ENCODE assay signal across 7 cellular contexts in genomic region chr3:16496408-16497222, GRCh38. TPM values are rescaled to one million over a fixed set of nuclear protein-coding genes. Genes with fewer than 3 reads are reported as not detected.
DNase-seq lines count a peak whose midpoint lies in the region; ATAC-seq and TF ChIP-seq lines count a peak whose summit lies in the region.

No MANE protein-coding gene starts in this region.

- no peaks in the 10 kb centered on the region for H3K4me1 Mint-ChIP-seq in Calu3 (ENCODE audit: low read depth, unreplicated experiment)

- TF ChIP-seq CTCF in foreskin keratinocyte (conservative IDR thresholded peaks at IDR 0.05), result no peak
- TF ChIP-seq CTCF in Calu3 (IDR thresholded peaks at IDR 0.05; ENCODE audit: unreplicated experiment), result no peak

- intact Hi-C loops in Calu3 (cut with micrococcal nuclease; ENCODE audit: unreplicated experiment), result no loop called here

- no peaks in the 10 kb centered on the region for H3K27me3 ChIP-seq in foreskin keratinocyte

- BruUV-seq in Calu3 (replicated peaks; lab: Mats Ljungman, UMichigan), result no TSS peak

- H3K27me3 Mint-ChIP-seq in Calu3 (ENCODE audit: unreplicated experiment), result peaks cover 24% of the 10 kb centered on the region

- ATAC-seq in GM18520 (IDR thresholded peaks at IDR 0.05; ENCODE audit: unreplicated experiment), result peak; percentile 71
- ATAC-seq in GM21529 (IDR thresholded peaks at IDR 0.05; ENCODE audit: unreplicated experiment), result peak; percentile 76
- ATAC-seq in HG03565 (IDR thresholded peaks at IDR 0.05; ENCODE audit: unreplicated experiment), result peak; percentile 65
- peak; percentile 87 for ATAC-seq in foreskin keratinocyte

- no peaks in the 10 kb centered on the region for H3K4me1 ChIP-seq in foreskin keratinocyte

- CTCF ChIA-PET in Calu3 (lab: Charles Lee), result interaction anchor here (1.3 kb wide), 1 partner anchor 16 kb away, joined by 3 read pairs; no protein-coding TSS in a partner anchor

- H3K27ac Mint-ChIP-seq in Calu3 (ENCODE audit: unreplicated experiment), result no peak overlapping the region

- H3K27ac ChIP-seq in foreskin keratinocyte, result no peak overlapping the region

- H3K36me3 Mint-ChIP-seq in Calu3 (ENCODE audit: insufficient read depth, unreplicated experiment), result no peaks in the 10 kb centered on the region

- DNase-seq in foreskin keratinocyte (peak; percentile 56 to 80), Calu3 (no peak), AG08396 (ENCODE audit: low spot score) (no peak)
- no peak for DNase-seq in NK-92 treated with Interleukin-12 subunit alpha and Interleukin-12 subunit beta, amount 100 ng/mL, for 24 hours (lab: John Stamatoyannopoulos, UW)

- H3K9me3 Mint-ChIP-seq in Calu3 (ENCODE audit: low read depth, unreplicated experiment), result no peaks in the 10 kb centered on the region

- no peak overlapping the region for H3K4me3 Mint-ChIP-seq in Calu3 (ENCODE audit: low read depth, unreplicated experiment)

RNA-seq across cellular contexts. Expression of gene RFTN1, which starts 16.9 kb away (rescaled TPM):
- total RNA-seq in foreskin keratinocyte (29.3 and 33.9 TPM in 2 replicates), Calu3 (2022) (1.6 and 1.8 TPM in 2 replicates)
- polyA plus RNA-seq in foreskin keratinocyte, result 18.5 and 19.9 TPM in 2 replicates

Comparison
In these comparisons a context has a peak if more than half of its experiments do, and no peak if none do; other contexts are left out.
1. DNase-seq: peak in foreskin keratinocyte (2 of 2); none in Calu3 (single experiment), AG08396 (single experiment) and NK-92 treated with Interleukin-12 subunit alpha and Interleukin-12 subunit beta, amount 100 ng/mL, for 24 hours (single experiment).
2. RNA of gene RFTN1, which starts 16.9 kb away (total RNA-seq): 29.3 to 33.9 TPM in foreskin keratinocyte; 1.6 to 1.8 TPM in Calu3; every median in the first group is over 10 times any median in the second.
3. Peak in every context shown above with its lines, with median percentiles within 50 percentile points of each other: ATAC-seq.